Comparison of ENCODE assay signal across 9 cellular contexts in the genomic region with DNA sequence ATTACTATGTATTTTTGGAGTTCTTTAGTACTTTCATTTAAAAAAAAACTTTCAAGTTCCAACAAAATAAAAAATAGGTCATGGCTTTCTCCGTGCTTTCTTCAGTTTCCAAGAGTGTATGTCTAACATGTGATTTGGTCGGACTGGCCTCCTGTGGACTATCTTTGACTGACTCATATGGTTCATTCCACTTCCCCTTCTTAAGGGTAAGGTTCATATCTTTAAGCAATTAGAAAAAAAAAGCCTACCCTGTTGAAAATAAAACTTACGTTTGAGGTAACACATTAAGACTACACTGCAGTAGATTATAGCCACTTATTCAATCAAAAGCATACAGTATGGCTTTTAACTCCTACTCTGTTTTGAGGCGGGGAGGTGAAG.
DNase-seq lines count a peak whose midpoint lies in the region; ATAC-seq, FAIRE-seq and TF ChIP-seq lines count a peak whose summit lies in the region.
"Had no signal": no experiment of that assay in that cellular context is flagged by ENCODE, and none has a peak within 500 bp of the region (broad histone marks: within the 10 kb centered on the region; RNA-seq: fewer than 3 reads in every experiment).

No MANE protein-coding gene starts in this region.

- no peak for FAIRE-seq in K562 (lab: Jason Lieb, UNC)

- POLR2A ChIA-PET in CD4-positive, alpha-beta T cell (lab: Charles Lee), result no interaction called here
- POLR2A ChIA-PET in K562 (lab: Yijun Ruan, JAX), result no interaction called here

- no peak overlapping the region for H3K4me2 ChIP-seq in K562 (ENCODE audit: insufficient read depth, low read length)

- no peaks in the 10 kb centered on the region for H3K9me3 Mint-ChIP-seq in CD4-positive, alpha-beta T cell
- no peaks in the 10 kb centered on the region for H3K9me3 Mint-ChIP-seq in stimulated activated naive CD8-positive, alpha-beta T cell treated with anti-CD3 and anti-CD28 coated beads, Interleukin-15, amount 100 ng/mL, for 72 hours
- H3K9me3 Mint-ChIP-seq: activated naive CD4-positive, alpha-beta T cell treated with anti-CD3 and anti-CD28 coated beads, Interleukin-2, amount 50 U/mL, for 24 hours had no signal

- WGBS in K562 (ENCODE audit: insufficient coverage, low coverage, missing lambda C conversion rate), result 8% methylated on average over 4 of the region's 4 CpGs

- H3K4me3 ChIP-seq in K562 (no peak overlapping the region), SJCRH30 (no peak overlapping the region)

- TF ChIP-seq CTCF in CD4-positive, alpha-beta T cell (IDR thresholded peaks at IDR 0.05), result no peak
- no peak for TF ChIP-seq CTCF in K562 (IDR thresholded peaks at IDR 0.05 in 2 of 3, conservative IDR thresholded peaks at IDR 0.05 in 1 of 3; ENCODE audit: insufficient read depth in 2 of 3, low read depth in 1 of 3, low read length in 3 of 3)

- H3K27me3 Mint-ChIP-seq in CD4-positive, alpha-beta T cell, result no peaks in the 10 kb centered on the region
- no peaks in the 10 kb centered on the region for H3K27me3 Mint-ChIP-seq in stimulated activated naive CD8-positive, alpha-beta T cell treated with anti-CD3 and anti-CD28 coated beads, Interleukin-15, amount 100 ng/mL, for 72 hours
- H3K27me3 Mint-ChIP-seq: activated naive CD4-positive, alpha-beta T cell treated with anti-CD3 and anti-CD28 coated beads, Interleukin-2, amount 50 U/mL, for 24 hours had no signal

- no peaks in the 10 kb centered on the region for H3K27me3 ChIP-seq in CD4-positive, alpha-beta T cell (ENCODE audit: control insufficient read depth, insufficient read depth, low read length)
- H3K27me3 ChIP-seq in K562 (ENCODE audit: control insufficient read depth in 2 of 2, insufficient read depth in 2 of 2, low read length in 2 of 2) (no peaks in the 10 kb centered on the region), SJCRH30 (no peaks in the 10 kb centered on the region)

- H3K27ac Mint-ChIP-seq in CD4-positive, alpha-beta T cell, result no peak overlapping the region
- H3K27ac Mint-ChIP-seq in stimulated activated naive CD8-positive, alpha-beta T cell treated with anti-CD3 and anti-CD28 coated beads, Interleukin-15, amount 100 ng/mL, for 72 hours, result peak overlapping the region; percentile 30 to 54
- H3K27ac Mint-ChIP-seq: activated naive CD4-positive, alpha-beta T cell treated with anti-CD3 and anti-CD28 coated beads, Interleukin-2, amount 50 U/mL, for 24 hours had no signal

- DNase-seq in CD4-positive, alpha-beta T cell, result no peak
- no peak for DNase-seq in K562 (ENCODE audit: extremely low read depth in 1 of 4, low spot score in 3 of 4)
- no peak for DNase-seq in stimulated activated naive CD8-positive, alpha-beta T cell treated with anti-CD3 and anti-CD28 coated beads, Interleukin-15, amount 100 ng/mL, for 72 hours
- no peak for DNase-seq in NCI-H2107 treated with DMSO at 0.1 percent for 48 hours (lab: John Stamatoyannopoulos, UW; ENCODE audit: unreplicated experiment)
- no peak for DNase-seq in SJCRH30
- no peak for DNase-seq in mucosa of gallbladder (ENCODE audit: low spot score)

- peaks cover 15% of the 10 kb centered on the region for H3K4me1 Mint-ChIP-seq in CD4-positive, alpha-beta T cell (ENCODE audit: low read depth)
- peaks cover 23% of the 10 kb centered on the region for H3K4me1 Mint-ChIP-seq in stimulated activated naive CD8-positive, alpha-beta T cell treated with anti-CD3 and anti-CD28 coated beads, Interleukin-15, amount 100 ng/mL, for 72 hours

- no peaks in the 10 kb centered on the region for H3K79me2 ChIP-seq in K562 (ENCODE audit: control insufficient read depth, insufficient read depth, low read length)

- peak; percentile 34 for ATAC-seq in CD4-positive, alpha-beta T cell (ENCODE audit: poor library complexity)
- ATAC-seq in GM21360 (IDR thresholded peaks at IDR 0.05; ENCODE audit: unreplicated experiment) (peak; percentile 99), HG03457 (IDR thresholded peaks at IDR 0.05; ENCODE audit: unreplicated experiment) (peak; percentile 98), K562 (no peak)
- peak; percentile 70 for ATAC-seq in stimulated activated naive CD8-positive, alpha-beta T cell treated with anti-CD3 and anti-CD28 coated beads, Interleukin-15, amount 100 ng/mL, for 72 hours

- H3K36me3 ChIP-seq in K562 (ENCODE audit: control insufficient read depth, insufficient read depth, low read length) (no peaks in the 10 kb centered on the region), SJCRH30 (no peaks in the 10 kb centered on the region)

- H3K9me1 ChIP-seq in K562 (ENCODE audit: control insufficient read depth, insufficient read depth, low read length), result no peaks in the 10 kb centered on the region

- H3K9ac ChIP-seq in K562 (ENCODE audit: insufficient read depth in 1 of 2, low read depth in 2 of 2, low read length in 2 of 2), result no peak overlapping the region

- no peaks in the 10 kb centered on the region for H3K4me1 ChIP-seq in K562 (replicated peaks in 1 of 2; ENCODE audit: control insufficient read depth in 2 of 2, insufficient read depth in 2 of 2, low read length in 2 of 2)
- H3K4me1 ChIP-seq in SJCRH30, result no peaks in the 10 kb centered on the region

- no peak for TF ChIP-seq EP300 in K562 (IDR thresholded peaks at IDR 0.05; ENCODE audit: low read length)

- H3K27ac ChIP-seq in CD4-positive, alpha-beta T cell (ENCODE audit: low read depth, low read length), result no peak overlapping the region
- no peak overlapping the region for H3K27ac ChIP-seq in K562 (ENCODE audit: extremely low read depth, low read depth, low read length)
- H3K27ac ChIP-seq in SJCRH30, result no peak overlapping the region

- CTCF ChIA-PET in CD4-positive, alpha-beta T cell (lab: Charles Lee), result no interaction called here
- CTCF ChIA-PET in K562 (lab: Yijun Ruan, JAX; ENCODE audit: low intra/inter-chr PET ratio), result no interaction called here

- in situ Hi-C loops in K562 (cut with MboI), result no loop called here

- H3K9me3 ChIP-seq in CD4-positive, alpha-beta T cell (ENCODE audit: control insufficient read depth, low read length), result no peaks in the 10 kb centered on the region
- H3K9me3 ChIP-seq in K562 (replicated peaks; ENCODE audit: control insufficient read depth, insufficient read depth, low read depth, low read length) (no peaks in the 10 kb centered on the region), SJCRH30 (replicated peaks) (no peaks in the 10 kb centered on the region)

- no peak overlapping the region for H3K4me3 Mint-ChIP-seq in CD4-positive, alpha-beta T cell
- H3K4me3 Mint-ChIP-seq in stimulated activated naive CD8-positive, alpha-beta T cell treated with anti-CD3 and anti-CD28 coated beads, Interleukin-15, amount 100 ng/mL, for 72 hours, result no peak overlapping the region
- H3K4me3 Mint-ChIP-seq: activated naive CD4-positive, alpha-beta T cell treated with anti-CD3 and anti-CD28 coated beads, Interleukin-2, amount 50 U/mL, for 24 hours had no signal

- no peak overlapping the region; the same call in 1 of the 2 replicates for H2AFZ ChIP-seq in K562 (ENCODE audit: low read depth, low read length)

- TF ChIP-seq POLR2A in K562 (conservative IDR thresholded peaks at IDR 0.05), result no peak

- no peaks in the 10 kb centered on the region for H3K36me3 Mint-ChIP-seq in CD4-positive, alpha-beta T cell (ENCODE audit: low read depth)
- H3K36me3 Mint-ChIP-seq: activated naive CD4-positive, alpha-beta T cell treated with anti-CD3 and anti-CD28 coated beads, Interleukin-2, amount 50 U/mL, for 24 hours had no signal

- no peaks in the 10 kb centered on the region for H4K20me1 ChIP-seq in K562 (replicated peaks; ENCODE audit: control insufficient read depth, insufficient read depth, low read length)

- intact Hi-C loops in CD4-positive, alpha-beta T cell (cut with DNase I, micrococcal nuclease), result loop anchor here in 1 of 2 experiments (10.0 kb wide), 1 partner anchor 49 kb away; no protein-coding TSS in a partner anchor
- intact Hi-C loops in K562 (cut with micrococcal nuclease), result no loop called here

- BruUV-seq in K562 (replicated peaks; lab: Mats Ljungman, UMichigan), result no TSS peak

- no peak for TF ChIP-seq RAD21 in K562 (CRISPR knock-in tag; conservative IDR thresholded peaks at IDR 0.05 in 1 of 2, IDR thresholded peaks at IDR 0.05 in 1 of 2)

TF ChIP-seq in K562, 482 proteins besides CTCF, POLR2A, EP300 and RAD21:
- TF ChIP-seq NR1H2 (CRISPR knock-in tag; IDR thresholded peaks at IDR 0.05) (no peak), CHCHD3 (CRISPR knock-in tag; IDR thresholded peaks at IDR 0.05) (no peak), NR2C2 (CRISPR knock-in tag; IDR thresholded peaks at IDR 0.05) (no peak), NR2C2 (tag; IDR thresholded peaks at IDR 0.05) (peak; percentile 65; the same call in 1 of the 2 replicates), SPI1 (IDR thresholded peaks at IDR 0.05; ENCODE audit: borderline replicate concordance, low read depth, low read length) (peak; percentile 56; the same call in 1 of the 2 replicates), FOSL1 (tag; conservative IDR thresholded peaks at IDR 0.05) (0 out of 2 replicates have a peak, but pooled peaks have one; percentile 32), LEF1 (IDR thresholded peaks at IDR 0.05) (no peak), E2F3 (CRISPR knock-in tag; IDR thresholded peaks at IDR 0.05) (no peak)
- TF ChIP-seq, protein P1, sequence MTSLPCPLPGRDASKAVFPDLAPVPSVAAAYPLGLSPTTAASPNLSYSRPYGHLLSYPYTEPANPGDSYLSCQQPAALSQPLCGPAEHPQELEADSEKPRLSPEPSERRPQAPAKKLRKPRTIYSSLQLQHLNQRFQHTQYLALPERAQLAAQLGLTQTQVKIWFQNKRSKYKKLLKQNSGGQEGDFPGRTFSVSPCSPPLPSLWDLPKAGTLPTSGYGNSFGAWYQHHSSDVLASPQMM (CRISPR knock-in tag; IDR thresholded peaks at IDR 0.05), result no peak
- TF ChIP-seq, protein P2, sequence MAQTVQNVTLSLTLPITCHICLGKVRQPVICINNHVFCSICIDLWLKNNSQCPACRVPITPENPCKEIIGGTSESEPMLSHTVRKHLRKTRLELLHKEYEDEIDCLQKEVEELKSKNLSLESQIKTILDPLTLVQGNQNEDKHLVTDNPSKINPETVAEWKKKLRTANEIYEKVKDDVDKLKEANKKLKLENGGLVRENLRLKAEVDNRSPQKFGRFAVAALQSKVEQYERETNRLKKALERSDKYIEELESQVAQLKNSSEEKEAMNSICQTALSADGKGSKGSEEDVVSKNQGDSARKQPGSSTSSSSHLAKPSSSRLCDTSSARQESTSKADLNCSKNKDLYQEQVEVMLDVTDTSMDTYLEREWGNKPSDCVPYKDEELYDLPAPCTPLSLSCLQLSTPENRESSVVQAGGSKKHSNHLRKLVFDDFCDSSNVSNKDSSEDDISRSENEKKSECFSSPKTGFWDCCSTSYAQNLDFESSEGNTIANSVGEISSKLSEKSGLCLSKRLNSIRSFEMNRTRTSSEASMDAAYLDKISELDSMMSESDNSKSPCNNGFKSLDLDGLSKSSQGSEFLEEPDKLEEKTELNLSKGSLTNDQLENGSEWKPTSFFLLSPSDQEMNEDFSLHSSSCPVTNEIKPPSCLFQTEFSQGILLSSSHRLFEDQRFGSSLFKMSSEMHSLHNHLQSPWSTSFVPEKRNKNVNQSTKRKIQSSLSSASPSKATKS (CRISPR knock-in tag; IDR thresholded peaks at IDR 0.05), result no peak
